39 cellular contexts compared by ENCODE assay signal in the genomic region with DNA sequence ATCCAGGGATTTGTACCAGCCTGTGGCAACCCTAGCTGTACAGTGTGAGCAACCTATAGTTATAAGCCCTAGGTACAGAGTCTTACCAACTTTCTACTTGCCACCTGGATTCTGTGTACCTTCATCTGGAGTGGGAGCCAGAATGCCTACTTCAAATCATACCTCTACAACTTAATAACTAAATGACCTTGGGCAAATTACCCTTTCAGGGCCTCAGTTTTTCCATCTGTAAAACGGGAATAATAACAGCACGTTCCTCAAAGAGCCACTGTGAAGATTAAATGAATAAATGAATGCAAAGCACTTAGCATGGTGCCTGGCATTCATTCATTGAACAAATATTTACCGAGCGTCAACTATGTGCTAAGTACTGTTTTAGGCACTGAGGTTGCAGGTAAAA. TPM values are rescaled to one million over a fixed set of nuclear protein-coding genes. Genes with fewer than 3 reads are reported as not detected.
"Had no signal": no experiment of that assay in that cellular context is flagged by ENCODE, and none has a peak within 500 bp of the region (broad histone marks: within the 10 kb centered on the region; RNA-seq: fewer than 3 reads in every experiment).

No MANE protein-coding gene starts in this region.

- H3K27ac ChIP-seq: adrenal gland, ascending aorta, body of pancreas, brain microvascular endothelial cell, breast epithelium, cardiac muscle cell had no signal

- H3K27me3 ChIP-seq: adrenal gland, ascending aorta, body of pancreas, brain microvascular endothelial cell, cardiac muscle cell had no signal

- H3K4me3 ChIP-seq: adrenal gland, ascending aorta, body of pancreas, breast epithelium, cardiac muscle cell had no signal

- ATAC-seq: activated naive CD4-positive, alpha-beta T cell treated with anti-CD3 and anti-CD28 coated beads, Interleukin-2, amount 50 U/mL, for 72 hours; activated naive CD8-positive, alpha-beta T cell treated with anti-CD3 and anti-CD28 coated beads, Interleukin-2, amount 50 U/mL, for 24 hours; activated T-cell treated with anti-CD3 and anti-CD28 coated beads, Interleukin-2, amount 50 U/mL, for 4 hours; activated T-cell treated with anti-CD3 and anti-CD28 coated beads, Interleukin-2, amount 50 U/mL, for 72 hours; activated T-helper 17 cell treated with anti-CD3 and anti-CD28 coated beads, Interleukin-2, amount 50 U/mL, for 72 hours; body of pancreas had no signal

- DNase-seq: activated effector memory CD4-positive, alpha-beta T cell treated with anti-CD3 and anti-CD28 coated beads, Interleukin-2, amount 50 U/mL, for 16 hours; activated effector memory CD4-positive, alpha-beta T cell treated with Interleukin-2 at 50 U/mL for 16 hours; activated gamma-delta T cell; activated gamma-delta T cell treated with Interleukin-2 at 50 U/mL for 16 hours; activated naive CD4-positive, alpha-beta T cell; activated naive CD4-positive, alpha-beta T cell treated with anti-CD3 and anti-CD28 coated beads for 36 hours; activated naive CD4-positive, alpha-beta T cell treated with anti-CD3 and anti-CD28 coated beads, Interleukin-2, amount 10 ng/mL, durations not matched to agents 7 days and 5 days; activated naive CD4-positive, alpha-beta T cell treated with anti-CD3 and anti-CD28 coated beads, Interleukin-2, amount 50 U/mL, for 16 hours; activated naive CD4-positive, alpha-beta T cell treated with Interleukin-2 at 50 U/mL for 16 hours; activated naive CD8-positive, alpha-beta T cell treated with anti-CD3 and anti-CD28 coated beads for 36 hours; activated naive CD8-positive, alpha-beta T cell treated with anti-CD3 and anti-CD28 coated beads, Interleukin-2, amount 10 ng/mL, durations not matched to agents 7 days and 5 days; activated naive CD8-positive, alpha-beta T cell treated with anti-CD3 and anti-CD28 coated beads, Interleukin-2, amount 50 U/mL, for 24 hours; activated T-cell treated with anti-CD3 and anti-CD28 coated beads, Interleukin-2, amount 50 U/mL, for 24 hours; activated T-cell treated with anti-CD3 and anti-CD28 coated beads, Interleukin-2, amount 50 U/mL, for 4 hours; activated T-cell treated with anti-CD3 and anti-CD28 coated beads, Interleukin-2, amount 50 U/mL, for 48 hours; activated T-cell treated with anti-CD3 and anti-CD28 coated beads, Interleukin-2, amount 50 U/mL, for 72 hours; adrenal gland; amniotic stem cell; amygdala; anterior cingulate cortex; aorta; body of pancreas; brain microvascular endothelial cell; caudate nucleus; central memory CD4-positive, alpha-beta T cell; cerebellar nuclear complex had no signal

- H3K36me3 ChIP-seq: adrenal gland, ascending aorta, brain microvascular endothelial cell, breast epithelium, cardiac muscle cell had no signal

- H3K9me3 ChIP-seq: adrenal gland, ascending aorta, body of pancreas, breast epithelium had no signal

- FAIRE-seq: astrocyte, bronchial epithelial cell had no signal

- H3K4me1 ChIP-seq: ascending aorta, body of pancreas, breast epithelium had no signal

RNA-seq across cellular contexts. Expression of a gene that starts 59.5 kb away (rescaled TPM):
- total RNA-seq: activated naive CD4-positive, alpha-beta T cell treated with anti-CD3 and anti-CD28 coated beads for 36 hours; activated naive CD4-positive, alpha-beta T cell treated with anti-CD3 and anti-CD28 coated beads, Interleukin-2, amount 50 U/mL, for 72 hours; activated naive CD8-positive, alpha-beta T cell treated with anti-CD3 and anti-CD28 coated beads for 36 hours; activated naive CD8-positive, alpha-beta T cell treated with anti-CD3 and anti-CD28 coated beads, Interleukin-2, amount 10 ng/mL, durations not matched to agents 7 days and 5 days; activated T-cell treated with anti-CD3 and anti-CD28 coated beads, Interleukin-2, amount 50 U/mL, for 4 hours; activated T-cell treated with anti-CD3 and anti-CD28 coated beads, Interleukin-2, amount 50 U/mL, for 72 hours; activated T-helper 1 cell treated with anti-CD3 and anti-CD28 coated beads, Interleukin-12 subunit alpha, Interleukin-12 subunit beta, Interleukin-2, Interleukin-4 antibody, amounts not matched to agents 30 ng/mL and 10 ng/mL and 1 ng/mL, durations not matched to agents 14 hours and 24 hours and 36 hours; activated T-helper 17 cell treated with anti-CD3 and anti-CD28 coated beads, Interleukin-2, amount 50 U/mL, for 72 hours; activated T-helper 2 cell treated with anti-CD3 and anti-CD28 coated beads, Interferon-gamma antibody, Interleukin-2, Interleukin-4, amounts not matched to agents 10 μg/mL and 5 μg/mL and 100 μg/mL, durations not matched to agents 14 hours and 24 hours and 36 hours; adrenal gland; aorta; ascending aorta; astrocyte; body of pancreas; breast epithelium; bronchial epithelial cell; cardiac muscle cell; cardiac septum; cerebellum; chondrocyte had no signal
- polyA plus RNA-seq: adipose tissue, adrenal gland, aorta, cardiac muscle cell had no signal
